ENCODE assay signal across 13 cellular contexts in genomic region chr12:120394483-120395367, GRCh38. TPM values are rescaled to one million over a fixed set of nuclear protein-coding genes. Genes with fewer than 3 reads are reported as not detected.
DNase-seq lines count a peak whose midpoint lies in the region; ATAC-seq, FAIRE-seq and TF ChIP-seq lines count a peak whose summit lies in the region.
"Had no signal": no experiment of that assay in that cellular context is flagged by ENCODE, and none has a peak within 500 bp of the region (broad histone marks: within the 10 kb centered on the region; RNA-seq: fewer than 3 reads in every experiment).

No MANE protein-coding gene starts in this region.

- ATAC-seq in GM21423 (IDR thresholded peaks at IDR 0.05; ENCODE audit: unreplicated experiment) (no peak), HG02885 (IDR thresholded peaks at IDR 0.05; ENCODE audit: poor library complexity, unreplicated experiment) (no peak)
- ATAC-seq: HepG2, T-cell had no signal

- POLR2A ChIA-PET in MCF 10A (lab: Yijun Ruan, JAX): no interaction called here

- no peak overlapping the region for H3K27ac ChIP-seq in kidney (ENCODE audit: low read depth in 2 of 2, low read length in 2 of 2)
- H3K27ac ChIP-seq: esophagus muscularis mucosa had no signal

- CTCF ChIA-PET in MCF 10A (lab: Yijun Ruan, JAX): interaction anchor here (1.1 kb wide), 1 partner anchor 35 kb away, joined by 3 read pairs; no protein-coding TSS in a partner anchor

- no peaks in the 10 kb centered on the region for H3K9me3 Mint-ChIP-seq in MCF 10A (ENCODE audit: unreplicated experiment)
- H3K9me3 Mint-ChIP-seq: T-cell had no signal

- H3K9ac ChIP-seq in kidney (ENCODE audit: low read length in 2 of 2): peak overlapping the region in 1 of 2 donors; percentile 9

- H3K4me1 Mint-ChIP-seq in MCF 10A (ENCODE audit: insufficient read depth, unreplicated experiment): no peaks in the 10 kb centered on the region

- no peaks in the 10 kb centered on the region for H3K9me3 ChIP-seq in kidney (ENCODE audit: control insufficient read depth in 1 of 2, low read length in 2 of 2)
- H3K9me3 ChIP-seq: esophagus muscularis mucosa had no signal

- no peak overlapping the region for H3K27ac Mint-ChIP-seq in MCF 10A (ENCODE audit: low read depth, unreplicated experiment)
- H3K27ac Mint-ChIP-seq: T-cell had no signal

- in situ Hi-C loops in T47D (cut with HindIII; ENCODE audit: low pct_unique_long_range_greater_than_20kb, low sequenced_read_pairs): no loop called here

- intact Hi-C loops in MCF 10A (cut with micrococcal nuclease) (no loop called here), kidney (cut with DNase I) (no loop called here)

- DNase-seq in T47D (ENCODE audit: low read depth in 1 of 2, low spot score in 1 of 2) (peak; percentile 81 to 99), MCF 10A (ENCODE audit: unreplicated experiment) (no peak), SHP77 treated with DMSO at 0.1 percent for 48 hours (lab: John Stamatoyannopoulos, UW) (peak; percentile 53), kidney (peak; percentile 83), ureter (ENCODE audit: low spot score) (peak; percentile 81), T1000 (lab: John Stamatoyannopoulos, UW) (no peak)
- DNase-seq: activated gamma-delta T cell, T-cell had no signal

- no peak overlapping the region for H3K4me3 Mint-ChIP-seq in MCF 10A (ENCODE audit: unreplicated experiment)
- H3K4me3 Mint-ChIP-seq: T-cell had no signal

- no peaks in the 10 kb centered on the region for H3K4me1 ChIP-seq in kidney (ENCODE audit: control insufficient read depth in 1 of 2, insufficient read depth in 1 of 2, low read depth in 1 of 2, low read length in 2 of 2)
- H3K4me1 ChIP-seq: esophagus muscularis mucosa had no signal

- H3K36me3 ChIP-seq in kidney (ENCODE audit: control insufficient read depth in 1 of 2, insufficient read depth in 2 of 2, low read length in 2 of 2): no peaks in the 10 kb centered on the region
- H3K36me3 ChIP-seq: esophagus muscularis mucosa had no signal

- no peak for TF ChIP-seq CTCF in MCF 10A (IDR thresholded peaks at IDR 0.05; ENCODE audit: unreplicated experiment)
- no peak for TF ChIP-seq CTCF in kidney (IDR thresholded peaks at IDR 0.05; ENCODE audit: borderline replicate concordance, extremely low read depth, insufficient read depth)

- no peak for FAIRE-seq in kidney (lab: Jason Lieb, UNC)
- FAIRE-seq: HepG2 had no signal

- H3K36me3 Mint-ChIP-seq in MCF 10A (ENCODE audit: insufficient read depth, unreplicated experiment): no peaks in the 10 kb centered on the region
- H3K36me3 Mint-ChIP-seq: T-cell had no signal

- peaks cover 22% of the 10 kb centered on the region for H3K27me3 Mint-ChIP-seq in MCF 10A (ENCODE audit: insufficient read depth, unreplicated experiment)

- H3K4me3 ChIP-seq in kidney (ENCODE audit: low read length in 2 of 2): no peak overlapping the region
- H3K4me3 ChIP-seq: esophagus muscularis mucosa had no signal

- no TSS peak for BruUV-seq in MCF 10A (replicated peaks; lab: Mats Ljungman, UMichigan)

RNA-seq across cellular contexts. Expression of gene MSI1, which starts 25.8 kb away (rescaled TPM):
- total RNA-seq in MCF 10A (2022): not detected in 2 replicates
- total RNA-seq in kidney: 1.3 TPM
- 0.80 TPM for polyA plus RNA-seq in kidney (ENCODE audit: insufficient read depth, low read depth, low replicate concordance)
- 1.4 TPM for total RNA-seq in ureter
- polyA plus RNA-seq: AG04450 had no signal

RNA-seq across cellular contexts. Expression of gene COX6A1, which starts 43.2 kb away (rescaled TPM):
- total RNA-seq in MCF 10A (2022): 475 and 518 TPM in 2 replicates
- total RNA-seq in kidney: 331 TPM
- polyA plus RNA-seq in kidney (ENCODE audit: insufficient read depth, low read depth, low replicate concordance): 1,697 TPM
- 321 TPM for total RNA-seq in ureter

RNA-seq across cellular contexts. Expression of gene TRIAP1, which starts 51.5 kb away (rescaled TPM):
- total RNA-seq in MCF 10A (2022) (48.4 and 50.2 TPM in 2 replicates), kidney (15.6 TPM), ureter (15.8 TPM)
- polyA plus RNA-seq in kidney (ENCODE audit: insufficient read depth, low read depth, low replicate concordance): 28.2 TPM

RNA-seq across cellular contexts. Expression of gene GATC, which starts 51.5 kb away (rescaled TPM):
- 29.7 and 32.1 TPM in 2 replicates for total RNA-seq in MCF 10A (2022)
- 39.4 TPM for total RNA-seq in kidney
- polyA plus RNA-seq in kidney (ENCODE audit: insufficient read depth, low read depth, low replicate concordance): 13.7 TPM
- 22.5 TPM for total RNA-seq in ureter

Comparison
In these comparisons a context has a peak if more than half of its experiments do, and no peak if none do; other contexts are left out.
1. DNase-seq: peak in T47D (2 of 2), SHP77 treated with DMSO at 0.1 percent for 48 hours (single experiment), kidney (single experiment) and ureter (single experiment); none in MCF 10A (single experiment) and T1000 (single experiment).